Comparison of ENCODE assay signal across 9 cellular contexts in genomic region chr1:2256430-2257244, GRCh38. TPM values are rescaled to one million over a fixed set of nuclear protein-coding genes. Genes with fewer than 3 reads are reported as not detected.
A peak's percentile ranks its signal among the peaks of the same experiment; 100 is the strongest.
DNase-seq lines count a peak whose midpoint lies in the region; ATAC-seq, FAIRE-seq and TF ChIP-seq lines count a peak whose summit lies in the region.
"Had no signal": no experiment of that assay in that cellular context is flagged by ENCODE, and none has a peak within 500 bp of the region (broad histone marks: within the 10 kb centered on the region; RNA-seq: fewer than 3 reads in every experiment).

No MANE protein-coding gene starts in this region.

- no peaks in the 10 kb centered on the region for H3K27me3 Mint-ChIP-seq in activated T-cell treated with anti-CD3 and anti-CD28 coated beads, Interleukin-2, amount 50 U/mL, for 72 hours (ENCODE audit: low read depth)
- H3K27me3 Mint-ChIP-seq in activated T-cell treated with anti-CD3 and anti-CD28 coated beads, Interleukin-2, amount 50 U/mL, for 24 hours, result no peaks in the 10 kb centered on the region
- peaks cover 0 to 5% (median 1%) of the 10 kb centered on the region in 3 donors for H3K27me3 Mint-ChIP-seq in CD14-positive monocyte (ENCODE audit: low read depth in 3 of 3)

- no peak overlapping the region for H3K9ac ChIP-seq in K562 (ENCODE audit: insufficient read depth in 1 of 2, low read depth in 2 of 2, low read length in 2 of 2)

- H3K4me3 ChIP-seq in K562 (no peak overlapping the region), lung (no peak overlapping the region), tibial artery (no peak overlapping the region)
- H3K4me3 ChIP-seq: MG63 had no signal

- peaks cover 10% of the 10 kb centered on the region; the same call in 2 of the 3 replicates for H3K36me3 ChIP-seq in K562 (ENCODE audit: control insufficient read depth, insufficient read depth, low read length)
- H3K36me3 ChIP-seq in lung (ENCODE audit: control insufficient read depth in 2 of 2, insufficient read depth in 2 of 2, low read length in 2 of 2), result peaks cover 0 to 8% of the 10 kb centered on the region in 2 donors
- peaks cover 0 to 13% (median 7%) of the 10 kb centered on the region in 3 donors for H3K36me3 ChIP-seq in tibial artery

- intact Hi-C loops in K562 (cut with micrococcal nuclease), result no loop called here
- intact Hi-C loops in tibial artery (cut with DNase I; ENCODE audit: low total_unique reads), result no loop called here
- intact Hi-C loops in CD14-positive monocyte (cut with micrococcal nuclease), result loop anchor here (2.0 to 5.0 kb wide), 4 partner anchors 34 to 136 kb away; partner anchors contain the start of genes MORN1 (in 1 of the 2) and RER1 (in 1 of the 2)

- H3K4me3 Mint-ChIP-seq in activated T-cell treated with anti-CD3 and anti-CD28 coated beads, Interleukin-2, amount 50 U/mL, for 72 hours, result no peak overlapping the region
- no peak overlapping the region for H3K4me3 Mint-ChIP-seq in activated T-cell treated with anti-CD3 and anti-CD28 coated beads, Interleukin-2, amount 50 U/mL, for 24 hours
- H3K4me3 Mint-ChIP-seq in CD14-positive monocyte, result no peak overlapping the region

- 88% methylated on average over 21 of the region's 22 CpGs for WGBS in K562 (ENCODE audit: insufficient coverage, low coverage, missing lambda C conversion rate)
- 90 to 91% methylated on average over 22 of the region's 22 CpGs for WGBS in lung, 2 donors

- POLR2A ChIA-PET in K562 (lab: Yijun Ruan, JAX), result interaction anchor here (1.1 to 2.0 kb wide), 5 partner anchors 17 to 27 kb away, joined by 3 to 6 read pairs (median 5); no protein-coding TSS in a partner anchor

- peaks cover 0 to 1% of the 10 kb centered on the region in 2 donors for H3K9me3 Mint-ChIP-seq in activated T-cell treated with anti-CD3 and anti-CD28 coated beads, Interleukin-2, amount 50 U/mL, for 72 hours
- peaks cover 3% of the 10 kb centered on the region for H3K9me3 Mint-ChIP-seq in activated T-cell treated with anti-CD3 and anti-CD28 coated beads, Interleukin-2, amount 50 U/mL, for 24 hours
- peaks cover 0 to 14% (median 6%) of the 10 kb centered on the region in 7 donors for H3K9me3 Mint-ChIP-seq in CD14-positive monocyte

- no peak for TF ChIP-seq EP300 in K562 (IDR thresholded peaks at IDR 0.05; ENCODE audit: low read length)

- no TSS peak for BruUV-seq in K562 (replicated peaks; lab: Mats Ljungman, UMichigan)

- H3K9me3 ChIP-seq in K562 (replicated peaks; ENCODE audit: control insufficient read depth, insufficient read depth, low read depth, low read length) (peaks cover 14% of the 10 kb centered on the region), lung (ENCODE audit: control insufficient read depth in 2 of 2, insufficient read depth in 1 of 2, low read length in 1 of 2) (peaks cover 0 to 3% of the 10 kb centered on the region in 2 donors), tibial artery (peaks cover 0 to 4% (median 0%) of the 10 kb centered on the region in 3 donors)

- in situ Hi-C loops in K562 (cut with MboI), result no loop called here

- CTCF ChIA-PET in K562 (lab: Yijun Ruan, JAX; ENCODE audit: low intra/inter-chr PET ratio), result no interaction called here

- no peak overlapping the region for H2AFZ ChIP-seq in K562 (ENCODE audit: low read depth, low read length)

- no peak for DNase-seq in activated T-cell treated with anti-CD3 and anti-CD28 coated beads, Interleukin-2, amount 50 U/mL, for 72 hours
- no peak for DNase-seq in activated T-cell treated with anti-CD3 and anti-CD28 coated beads, Interleukin-2, amount 50 U/mL, for 24 hours
- DNase-seq in K562 (ENCODE audit: extremely low read depth in 1 of 4, low spot score in 3 of 4) (no peak), lung (ENCODE audit: low spot score) (no peak), tibial artery (no peak), CD14-positive monocyte (ENCODE audit: low spot score) (no peak), DMS114 treated with DMSO at 0.1 percent for 48 hours (lab: John Stamatoyannopoulos, UW; ENCODE audit: unreplicated experiment) (no peak)
- no peak for DNase-seq in stimulated activated naive CD4-positive, alpha-beta T cell treated with Interleukin-2 at 50 U/mL for 16 hours (lab: John Stamatoyannopoulos, UW)

- peaks cover 97% of the 10 kb centered on the region for H3K79me2 ChIP-seq in K562 (ENCODE audit: control insufficient read depth, insufficient read depth, low read length)

- peak overlapping the region; percentile 85; the same call in 2 of the 3 replicates for H3K27ac ChIP-seq in K562 (ENCODE audit: extremely low read depth, low read depth, low read length)
- peak overlapping the region; percentile 45 to 87 for H3K27ac ChIP-seq in lung (ENCODE audit: low read depth in 1 of 2, low read length in 1 of 2)
- peak overlapping the region; percentile 44 to 56 for H3K27ac ChIP-seq in tibial artery

- peak overlapping the region; percentile 63 for H3K27ac Mint-ChIP-seq in activated T-cell treated with anti-CD3 and anti-CD28 coated beads, Interleukin-2, amount 50 U/mL, for 72 hours
- H3K27ac Mint-ChIP-seq in activated T-cell treated with anti-CD3 and anti-CD28 coated beads, Interleukin-2, amount 50 U/mL, for 24 hours, result no peak overlapping the region
- peak overlapping the region in 2 of 7 donors; percentile 8 to 26 for H3K27ac Mint-ChIP-seq in CD14-positive monocyte

- ATAC-seq in activated T-cell treated with anti-CD3 and anti-CD28 coated beads, Interleukin-2, amount 50 U/mL, for 72 hours (replicated peaks in 1 of 2), result peak; percentile 2 to 10
- no peak for ATAC-seq in K562
- no peak for ATAC-seq in lung (ENCODE audit: insufficient read depth, low FRiP score)

- H3K4me1 ChIP-seq in K562 (replicated peaks in 1 of 2; ENCODE audit: control insufficient read depth in 2 of 2, insufficient read depth in 2 of 2, low read length in 2 of 2) (peaks cover 19 to 48% of the 10 kb centered on the region in 2 experiments), lung (ENCODE audit: control insufficient read depth in 2 of 2, insufficient read depth in 2 of 2, low read length in 2 of 2) (peaks cover 3 to 46% of the 10 kb centered on the region in 2 donors), tibial artery (peaks cover 2 to 100% (median 76%) of the 10 kb centered on the region in 4 donors)

- no peak for TF ChIP-seq POLR2A in K562 (conservative IDR thresholded peaks at IDR 0.05)

- TF ChIP-seq CTCF in K562 (IDR thresholded peaks at IDR 0.05 in 2 of 3, conservative IDR thresholded peaks at IDR 0.05 in 1 of 3; ENCODE audit: insufficient read depth in 2 of 3, low read depth in 1 of 3, low read length in 3 of 3), result no peak
- no peak for TF ChIP-seq CTCF in lung (IDR thresholded peaks at IDR 0.05; ENCODE audit: control extremely low read depth, extremely low read depth)
- no peak for TF ChIP-seq CTCF in tibial artery (IDR thresholded peaks at IDR 0.05)
- TF ChIP-seq CTCF in CD14-positive monocyte (IDR thresholded peaks at IDR 0.05), result no peak

- no peak for FAIRE-seq in K562 (lab: Jason Lieb, UNC)

- H3K4me2 ChIP-seq in K562 (ENCODE audit: insufficient read depth, low read length), result no peak overlapping the region

- TF ChIP-seq RAD21 in K562 (CRISPR knock-in tag; conservative IDR thresholded peaks at IDR 0.05 in 1 of 2, IDR thresholded peaks at IDR 0.05 in 1 of 2), result no peak

- peaks cover 14% of the 10 kb centered on the region for H3K9me1 ChIP-seq in K562 (ENCODE audit: control insufficient read depth, insufficient read depth, low read length)

- H3K36me3 Mint-ChIP-seq in activated T-cell treated with anti-CD3 and anti-CD28 coated beads, Interleukin-2, amount 50 U/mL, for 72 hours (ENCODE audit: insufficient read depth in 2 of 2), result peaks cover 3 to 17% of the 10 kb centered on the region in 2 donors
- peaks cover 14% of the 10 kb centered on the region for H3K36me3 Mint-ChIP-seq in activated T-cell treated with anti-CD3 and anti-CD28 coated beads, Interleukin-2, amount 50 U/mL, for 24 hours (ENCODE audit: low read depth)
- H3K36me3 Mint-ChIP-seq in CD14-positive monocyte, result peaks cover 38 to 40% of the 10 kb centered on the region in 2 donors

- peaks cover 51% of the 10 kb centered on the region for H3K4me1 Mint-ChIP-seq in activated T-cell treated with anti-CD3 and anti-CD28 coated beads, Interleukin-2, amount 50 U/mL, for 72 hours (ENCODE audit: low read depth)
- peaks cover 62% of the 10 kb centered on the region for H3K4me1 Mint-ChIP-seq in activated T-cell treated with anti-CD3 and anti-CD28 coated beads, Interleukin-2, amount 50 U/mL, for 24 hours (ENCODE audit: low read depth)
- peaks cover 34% of the 10 kb centered on the region for H3K4me1 Mint-ChIP-seq in CD14-positive monocyte

- no peaks in the 10 kb centered on the region for H3K27me3 ChIP-seq in K562 (ENCODE audit: control insufficient read depth in 2 of 2, insufficient read depth in 2 of 2, low read length in 2 of 2)
- no peaks in the 10 kb centered on the region for H3K27me3 ChIP-seq in lung (ENCODE audit: control insufficient read depth, insufficient read depth)
- H3K27me3 ChIP-seq in tibial artery, result no peaks in the 10 kb centered on the region
- H3K27me3 ChIP-seq: MG63 had no signal

- peaks cover 26% of the 10 kb centered on the region for H4K20me1 ChIP-seq in K562 (replicated peaks; ENCODE audit: control insufficient read depth, insufficient read depth, low read length)

TF ChIP-seq in K562, 482 proteins besides CTCF, POLR2A, EP300 and RAD21 (continues in another document):
- no peak for TF ChIP-seq OTX1 (CRISPR knock-in tag; IDR thresholded peaks at IDR 0.05)

RNA-seq across cellular contexts. Expression of gene SKI, which starts 28.5 kb away (rescaled TPM):
- 10 to 100 TPM; 28.5 to 32.3 TPM for total RNA-seq in activated T-cell treated with anti-CD3 and anti-CD28 coated beads, Interleukin-2, amount 50 U/mL, for 72 hours
- total RNA-seq in K562 (2011; cell fraction: chromatin; rRNA removed; ENCODE audit: low replicate concordance), result 25.0 and 40.0 TPM in 2 replicates
- 28.2 and 34.2 TPM in 2 replicates for total RNA-seq in K562 (2011; cell fraction: nucleolus; rRNA removed)
- total RNA-seq in K562 (2011; cell fraction: nucleoplasm; rRNA removed), result 21.0 and 24.4 TPM in 2 replicates
- total RNA-seq in K562 (2014; rRNA removed), result 10.8 and 16.6 TPM in 2 replicates
- total RNA-seq in K562 (2014; rRNA removed; fragmentation: Illumina TruSeq; extraction: Trizol), result 2.8 and 3.2 TPM in 2 replicates
- 4.6 and 5.6 TPM in 2 replicates for total RNA-seq in K562 (2015; rRNA removed; fragmentation: Illumina TruSeq; extraction: Trizol)
- total RNA-seq in K562 (2021), result 55.4 and 60.5 TPM in 2 replicates
- polyA plus RNA-seq in K562 (2011; rRNA removed), result 3.1 and 4.6 TPM in 2 replicates
- polyA plus RNA-seq in K562 (2011; cell fraction: cytosol; rRNA removed), result 3.6 and 6.1 TPM in 2 replicates
- 8.6 and 16.4 TPM in 2 replicates for polyA plus RNA-seq in K562 (2011; cell fraction: nucleus; rRNA removed)
- 13.2 and 13.6 TPM in 2 replicates for polyA plus RNA-seq in K562 (2012)
- polyA plus RNA-seq in K562 (2014; fragmentation: Illumina TruSeq; extraction: Trizol), result 15.8 and 21.4 TPM in 2 replicates
- polyA plus RNA-seq in K562 (2014; fragmentation: Nextera tagmentation; extraction: Ambion mirVana), result under 1 TPM; 0.10 to 0.39 TPM
- polyA plus RNA-seq in K562 (2014; rRNA removed), result 16.4 and 17.0 TPM in 2 replicates
- polyA minus RNA-seq in K562 (2011; rRNA and poly(A)+ RNA removed), result 2.7 and 4.6 TPM in 2 replicates
- 20.6 and 21.9 TPM in 2 replicates for polyA minus RNA-seq in K562 (2011; cell fraction: cytosol; rRNA and poly(A)+ RNA removed)
- polyA minus RNA-seq in K562 (2011; cell fraction: nucleus; rRNA and poly(A)+ RNA removed), result 8.6 and 10.9 TPM in 2 replicates
- total RNA-seq in lung, result 10 to 100 TPM; 47.7 to 90.7 TPM
- 10 to 100 TPM; 17.1 to 33.8 TPM for polyA plus RNA-seq in lung
- under 1 TPM; 0.20 to 0.25 TPM for polyA plus RNA-seq in CD14-positive monocyte

Comparison
In these comparisons a context has a peak if more than half of its experiments do, and no peak if none do; other contexts are left out.
1. ATAC-seq: peak in activated T-cell treated with anti-CD3 and anti-CD28 coated beads, Interleukin-2, amount 50 U/mL, for 72 hours (2 of 2); none in K562 (single experiment) and lung (single experiment).
2. intact Hi-C loops: an anchor here in CD14-positive monocyte (2.0 to 5.0 kb wide); none called in K562 and tibial artery.
3. Peak in every context shown above with its lines, with median percentiles within 50 percentile points of each other: H3K27ac ChIP-seq.